Comparison of ENCODE assay signal across 18 cellular contexts in the genomic region with DNA sequence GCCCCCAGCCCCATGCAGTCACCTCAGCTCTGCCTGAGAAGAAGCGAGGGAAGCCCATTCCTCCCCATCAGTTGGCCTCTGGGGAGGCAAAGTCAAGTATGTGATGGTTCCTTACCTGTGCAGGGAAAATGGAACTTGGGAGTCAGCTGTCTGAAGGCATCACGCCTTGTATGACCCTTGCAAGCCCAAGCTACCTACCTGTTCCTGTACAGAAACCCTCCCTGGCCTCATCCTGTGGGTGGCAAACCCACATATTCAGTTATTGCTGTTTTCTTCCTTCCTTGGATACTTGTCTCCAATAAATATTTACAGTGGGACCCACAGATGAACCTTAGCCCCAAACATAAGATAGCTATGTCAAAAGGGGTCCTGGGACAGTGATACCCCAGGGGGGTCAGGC.
"Had no signal": no experiment of that assay in that cellular context is flagged by ENCODE, and none has a peak within 500 bp of the region (broad histone marks: within the 10 kb centered on the region; RNA-seq: fewer than 3 reads in every experiment).

No MANE protein-coding gene starts in this region.

- H3K4me3 Mint-ChIP-seq: activated naive CD4-positive, alpha-beta T cell treated with anti-CD3 and anti-CD28 coated beads for 36 hours; activated T-cell treated with anti-CD3 and anti-CD28 coated beads, Interleukin-2, amount 50 U/mL, for 4 hours; central memory CD8-positive, alpha-beta T cell; mesothelial cell of epicardium; natural killer cell; stimulated activated naive B cell treated with anti-CD40 and anti-IgM and Interleukin-4, amounts not matched to agents 10 μg/mL and 1 μg/mL and 100 μg/mL, for 72 hours had no signal

- H3K9me3 Mint-ChIP-seq: activated naive CD4-positive, alpha-beta T cell treated with anti-CD3 and anti-CD28 coated beads for 36 hours; activated T-cell treated with anti-CD3 and anti-CD28 coated beads, Interleukin-2, amount 50 U/mL, for 4 hours; central memory CD8-positive, alpha-beta T cell; mesothelial cell of epicardium; natural killer cell; stimulated activated naive B cell treated with anti-CD40 and anti-IgM and Interleukin-4, amounts not matched to agents 10 μg/mL and 1 μg/mL and 100 μg/mL, for 72 hours had no signal

- H3K27ac Mint-ChIP-seq: activated naive CD4-positive, alpha-beta T cell treated with anti-CD3 and anti-CD28 coated beads for 36 hours; mesothelial cell of epicardium; natural killer cell; progenitor cell of endocrine pancreas; stimulated activated naive B cell treated with anti-CD40 and anti-IgM and Interleukin-4, amounts not matched to agents 10 μg/mL and 1 μg/mL and 100 μg/mL, for 72 hours had no signal

- H3K27me3 ChIP-seq: thyroid gland, upper lobe of right lung had no signal

- H3K4me1 ChIP-seq: foreskin keratinocyte, left lung had no signal

- DNase-seq: activated CD4-positive, alpha-beta T cell treated with anti-CD3 and anti-CD28 coated beads, Interleukin-2, amount 50 U/mL, for 4 hours; activated CD8-positive, alpha-beta memory T cell treated with anti-CD3 and anti-CD28 coated beads, Interleukin-2, amount 50 U/mL, for 4 hours; activated T-cell treated with anti-CD3 and anti-CD28 coated beads, Interleukin-2, amount 50 U/mL, for 4 hours; effector memory CD4-positive, alpha-beta T cell; foreskin keratinocyte; natural killer cell; retina; stimulated activated CD4-positive, alpha-beta T cell treated with anti-CD3 and anti-CD28 coated beads, Interleukin-2, amount 100 ng/mL, for 48 hours; stimulated activated naive B cell treated with anti-CD40 and anti-IgM and Interleukin-4, amounts not matched to agents 10 μg/mL and 1 μg/mL and 100 μg/mL, for 72 hours; substantia nigra; thyroid gland; upper lobe of right lung had no signal

- H3K36me3 ChIP-seq: left lung, thyroid gland, upper lobe of right lung had no signal

- ATAC-seq: foreskin keratinocyte; natural killer cell; stimulated activated naive B cell treated with anti-CD40 and anti-IgM and Interleukin-4, amounts not matched to agents 10 μg/mL and 1 μg/mL and 100 μg/mL, for 72 hours; upper lobe of right lung had no signal

- H3K4me3 ChIP-seq: left lung, lung, thyroid gland, upper lobe of right lung had no signal

- H3K9me3 ChIP-seq: left lung, thyroid gland, upper lobe of right lung had no signal

- H3K36me3 Mint-ChIP-seq: mesothelial cell of epicardium; natural killer cell; stimulated activated naive B cell treated with anti-CD40 and anti-IgM and Interleukin-4, amounts not matched to agents 10 μg/mL and 1 μg/mL and 100 μg/mL, for 72 hours had no signal

- H3K27ac ChIP-seq: foreskin keratinocyte, left lung, thyroid gland, upper lobe of right lung had no signal
